Comparison of ENCODE assay signal across 6 cellular contexts in genomic region chr11:87769626-87770025, GRCh38.
"Had no signal": no experiment of that assay in that cellular context is flagged by ENCODE, and none has a peak within 500 bp of the region (broad histone marks: within the 10 kb centered on the region; RNA-seq: fewer than 3 reads in every experiment).

No MANE protein-coding gene starts in this region.

- H3K4me3 ChIP-seq: K562 had no signal

- H3K27ac ChIP-seq: HL-60 had no signal

- H3K36me3 Mint-ChIP-seq: IgD-negative memory B cell had no signal

- ATAC-seq: HepG2, K562 had no signal

- H3K27ac Mint-ChIP-seq: IgD-negative memory B cell had no signal

- H3K4me1 Mint-ChIP-seq: IgD-negative memory B cell had no signal

- DNase-seq: IMR-90, KBM-7 had no signal

- H3K4me3 Mint-ChIP-seq: IgD-negative memory B cell had no signal
